Comparison of ENCODE assay signal across 1 cellular context in genomic region chr1:34907487-34908090, GRCh38.
TF ChIP-seq lines count a peak whose summit lies in the region.

No MANE protein-coding gene starts in this region.

TF ChIP-seq in GM12878, 131 proteins besides CTCF, POLR2A, EP300 and RAD21:
- TF ChIP-seq TCF12 (IDR thresholded peaks at IDR 0.05; ENCODE audit: low read depth, low read length) (0 out of 2 replicates have a peak, but pooled peaks have one; percentile 26), BHLHE40 (IDR thresholded peaks at IDR 0.05; ENCODE audit: borderline replicate concordance in 1 of 2, low read depth in 2 of 2, low read length in 1 of 2) (0 out of 4 replicates have a peak, but pooled peaks of 1 of the 2 experiments have one; percentile 6), GABPA (IDR thresholded peaks at IDR 0.05; ENCODE audit: low read depth) (no peak), POU2F2 (IDR thresholded peaks at IDR 0.05; ENCODE audit: borderline replicate concordance, low read depth, low read length) (peak; percentile 41; the same call in 1 of the 3 replicates), REST (IDR thresholded peaks at IDR 0.05; ENCODE audit: low read depth, low read length) (peak; percentile 91), LARP7 (IDR thresholded peaks at IDR 0.05) (no peak)
